In genomic region chr3:36309092-36309491, GRCh38 we compare ENCODE assay signal across 3 cellular contexts.
"Had no signal": no experiment of that assay in that cellular context is flagged by ENCODE, and none has a peak within 500 bp of the region (broad histone marks: within the 10 kb centered on the region; RNA-seq: fewer than 3 reads in every experiment).

No MANE protein-coding gene starts in this region.

- ATAC-seq: GM12878 had no signal

- H3K4me3 ChIP-seq: GM12878 had no signal

- DNase-seq: GDM1, GF-D8 had no signal
